13 cellular contexts compared by ENCODE assay signal in the genomic region with DNA sequence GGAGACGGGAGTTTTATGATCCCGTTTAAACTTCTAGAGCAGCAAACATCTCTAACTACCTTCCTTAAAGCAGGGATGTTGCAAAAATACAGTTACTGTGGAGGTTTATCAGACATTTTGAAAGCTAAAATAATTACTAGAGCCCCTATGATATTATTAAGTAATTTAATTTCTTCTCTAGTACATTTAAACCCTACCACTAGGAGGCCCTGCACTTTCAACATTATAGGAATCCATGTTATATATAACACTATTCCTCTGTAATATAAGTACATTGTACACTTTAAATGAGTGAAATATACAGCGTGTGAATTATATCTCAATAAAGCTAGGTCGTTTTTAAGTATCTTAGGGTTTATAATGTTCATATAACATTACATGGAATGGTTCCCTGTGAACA. TPM values are rescaled to one million over a fixed set of nuclear protein-coding genes. Genes with fewer than 3 reads are reported as not detected.
DNase-seq lines count a peak whose midpoint lies in the region; ATAC-seq, FAIRE-seq and TF ChIP-seq lines count a peak whose summit lies in the region.
"Had no signal": no experiment of that assay in that cellular context is flagged by ENCODE, and none has a peak within 500 bp of the region (broad histone marks: within the 10 kb centered on the region; RNA-seq: fewer than 3 reads in every experiment).

No MANE protein-coding gene starts in this region.

- no peak overlapping the region for H3K14ac ChIP-seq in IMR-90 (replicated peaks; ENCODE audit: low read depth, low read length)

- H3K79me2 ChIP-seq in K562 (ENCODE audit: control insufficient read depth, insufficient read depth, low read length), result no peaks in the 10 kb centered on the region

- H3K23ac ChIP-seq in IMR-90 (ENCODE audit: low read depth, low read length), result no peak overlapping the region

- no peak overlapping the region for H4K91ac ChIP-seq in IMR-90 (ENCODE audit: insufficient read depth, low read depth, low read length)

- no peak overlapping the region for H3K18ac ChIP-seq in IMR-90 (ENCODE audit: low read depth, low read length)

- H3K27me3 ChIP-seq in BJ (ENCODE audit: control insufficient read depth, insufficient read depth, low read length) (no peaks in the 10 kb centered on the region), IMR-90 (ENCODE audit: control insufficient read depth, insufficient read depth, low read length) (no peaks in the 10 kb centered on the region), K562 (ENCODE audit: control insufficient read depth in 2 of 2, insufficient read depth in 2 of 2, low read length in 2 of 2) (no peaks in the 10 kb centered on the region), lower lobe of right lung (ENCODE audit: low read depth) (no peaks in the 10 kb centered on the region)

- H3K9me3 ChIP-seq in IMR-90 (ENCODE audit: control insufficient read depth, insufficient read depth, low read length) (no peaks in the 10 kb centered on the region), K562 (replicated peaks; ENCODE audit: control insufficient read depth, insufficient read depth, low read depth, low read length) (no peaks in the 10 kb centered on the region), lower lobe of right lung (no peaks in the 10 kb centered on the region)

- no peak overlapping the region for H4K8ac ChIP-seq in IMR-90 (ENCODE audit: low read depth in 2 of 2, low read length in 2 of 2)

- no TSS peak for BruUV-seq in IMR-90 (replicated peaks; lab: Mats Ljungman, UMichigan)
- BruUV-seq in K562 (replicated peaks; lab: Mats Ljungman, UMichigan), result no TSS peak

- DNase-seq in BJ (ENCODE audit: low read depth), result no peak
- DNase-seq in IMR-90, result peak; percentile 9
- no peak for DNase-seq in K562 (ENCODE audit: extremely low read depth in 1 of 4, low spot score in 3 of 4)
- no peak for DNase-seq in lower lobe of right lung
- DNase-seq in hippocampal formation (lab: John Stamatoyannopoulos, UW), result no peak
- DNase-seq in T-helper 2 cell, result no peak
- no peak for DNase-seq in NOMO-1 treated with dmso at 0.1 percent for 144 hours (lab: John Stamatoyannopoulos, UW; ENCODE audit: unreplicated experiment)
- no peak for DNase-seq in NOMO-1 (lab: John Stamatoyannopoulos, UW; ENCODE audit: unreplicated experiment in 2 of 2)
- DNase-seq: activated naive CD8-positive, alpha-beta T cell treated with anti-CD3 and anti-CD28 coated beads, Interleukin-2, amount 50 U/mL, for 24 hours; immature natural killer cell; NCI-H1105; stimulated activated CD8-positive, alpha-beta memory T cell treated with anti-CD3 and anti-CD28 coated beads, Interleukin-4, amount 100 ng/mL, for 48 hours; T-helper 17 cell had no signal

- H2BK120ac ChIP-seq in IMR-90 (ENCODE audit: low read depth, low read length), result no peak overlapping the region

- H3K9ac ChIP-seq in IMR-90 (ENCODE audit: low read depth, low read length), result no peak overlapping the region
- H3K9ac ChIP-seq in K562 (ENCODE audit: insufficient read depth in 1 of 2, low read depth in 2 of 2, low read length in 2 of 2), result no peak overlapping the region

- WGBS in IMR-90 (ENCODE audit: extremely low coverage in 2 of 2, insufficient read length in 1 of 2), 2 experiments, result no CpG with 5 or more reads among the region's 4 CpGs
- WGBS in K562 (ENCODE audit: insufficient coverage, low coverage, missing lambda C conversion rate), result 70% methylated on average over 4 of the region's 4 CpGs

- H3K4me1 ChIP-seq in IMR-90 (ENCODE audit: control insufficient read depth, insufficient read depth, low read length) (peaks cover 7% of the 10 kb centered on the region), K562 (replicated peaks in 1 of 2; ENCODE audit: control insufficient read depth in 2 of 2, insufficient read depth in 2 of 2, low read length in 2 of 2) (peaks cover 3 to 7% of the 10 kb centered on the region in 2 experiments; a peak in 2 of 5 replicates), lower lobe of right lung (peaks cover 8% of the 10 kb centered on the region)

- H2BK20ac ChIP-seq in IMR-90 (ENCODE audit: low read depth, low read length), result no peak overlapping the region

- no peak overlapping the region for H3K56ac ChIP-seq in IMR-90 (ENCODE audit: extremely low read depth, insufficient read depth, low read length)

- H2BK5ac ChIP-seq in IMR-90 (ENCODE audit: low read depth, low read length, poor library complexity, severe bottlenecking), result no peak overlapping the region

- no peak for TF ChIP-seq EP300 in K562 (IDR thresholded peaks at IDR 0.05; ENCODE audit: low read length)

- H3K27ac ChIP-seq in IMR-90 (ENCODE audit: insufficient read depth, low read length) (no peak overlapping the region), K562 (ENCODE audit: extremely low read depth, low read depth, low read length) (no peak overlapping the region), lower lobe of right lung (no peak overlapping the region)

- CTCF ChIA-PET in BJ (lab: Yijun Ruan, JAX), result interaction anchor here (1.0 kb wide), 1 partner anchor 319 kb away, joined by 5 read pairs; no protein-coding TSS in a partner anchor
- CTCF ChIA-PET in IMR-90 (lab: Yijun Ruan, JAX), result interaction anchor here (0.6 to 1.0 kb wide), 3 partner anchors 10 to 31 kb away, joined by 3 read pairs; no protein-coding TSS in a partner anchor
- CTCF ChIA-PET in K562 (lab: Yijun Ruan, JAX; ENCODE audit: low intra/inter-chr PET ratio), result no interaction called here

- no peak overlapping the region for H4K5ac ChIP-seq in IMR-90 (ENCODE audit: low read depth, low read length)

- H4K20me1 ChIP-seq in IMR-90 (ENCODE audit: insufficient read depth, low read length) (no peaks in the 10 kb centered on the region), K562 (replicated peaks; ENCODE audit: control insufficient read depth, insufficient read depth, low read length) (no peaks in the 10 kb centered on the region)

- H2AK9ac ChIP-seq in IMR-90 (replicated peaks; ENCODE audit: low read depth, low read length, poor library complexity), result no peak overlapping the region

- no peak for FAIRE-seq in K562 (lab: Jason Lieb, UNC)

- H3K9me1 ChIP-seq in IMR-90 (ENCODE audit: insufficient read depth, low read length) (no peaks in the 10 kb centered on the region; the same call in 1 of the 2 replicates), K562 (ENCODE audit: control insufficient read depth, insufficient read depth, low read length) (no peaks in the 10 kb centered on the region)

- dilution Hi-C loops in IMR-90 (cut with HindIII; ENCODE audit: low sequenced_read_pairs, unreplicated experiment), result no loop called here

- ATAC-seq in IMR-90 (ENCODE audit: low read depth) (peak; percentile 60; the same call in 1 of the 2 replicates), K562 (peak; percentile 37; the same call in 1 of the 3 replicates), lower lobe of right lung (no peak)
- ATAC-seq: activated naive CD8-positive, alpha-beta T cell treated with anti-CD3 and anti-CD28 coated beads, Interleukin-2, amount 50 U/mL, for 24 hours; T-helper 17 cell had no signal

- in situ Hi-C loops in IMR-90 (cut with MboI; ENCODE audit: low sequenced_read_pairs) (loop anchor here (25.0 kb wide), 1 partner anchor 748 kb away; no protein-coding TSS in a partner anchor), K562 (cut with MboI) (no loop called here)

- POLR2A ChIA-PET in BJ (lab: Charles Lee) (no interaction called here), IMR-90 (lab: Charles Lee; ENCODE audit: unreplicated experiment) (no interaction called here), K562 (lab: Yijun Ruan, JAX) (interaction anchor here (0.9 to 1.4 kb wide), 2 partner anchors 9 to 180 kb away, joined by 3 to 4 read pairs; no protein-coding TSS in a partner anchor)

- TF ChIP-seq RAD21 in IMR-90 (IDR thresholded peaks at IDR 0.05; ENCODE audit: low read length), result no peak
- TF ChIP-seq RAD21 in K562 (CRISPR knock-in tag; conservative IDR thresholded peaks at IDR 0.05 in 1 of 2, IDR thresholded peaks at IDR 0.05 in 1 of 2), result peak in 1 of 2 experiments; percentile 14; a peak in 2 of 4 replicates

- 0 out of 4 replicates have a peak, but pooled peaks cover 3 to 7% of the 10 kb centered on the region in 2 experiments for H3K79me1 ChIP-seq in IMR-90 (ENCODE audit: low read depth in 1 of 2, low read length in 2 of 2)

- intact Hi-C loops in IMR-90 (cut with micrococcal nuclease) (no loop called here), K562 (cut with micrococcal nuclease) (no loop called here), lower lobe of right lung (cut with DNase I) (no loop called here)

- TF ChIP-seq POLR2A in IMR-90 (IDR thresholded peaks at IDR 0.05; ENCODE audit: low read depth, low read length) (no peak), K562 (conservative IDR thresholded peaks at IDR 0.05) (no peak)

- H3K4me2 ChIP-seq in IMR-90 (ENCODE audit: low read depth, low read length) (no peak overlapping the region), K562 (ENCODE audit: insufficient read depth, low read length) (no peak overlapping the region)

- TF ChIP-seq CTCF in BJ (IDR thresholded peaks at IDR 0.05; ENCODE audit: insufficient read depth, low read depth, low read length) (0 out of 2 replicates have a peak, but pooled peaks have one; percentile 33), IMR-90 (conservative IDR thresholded peaks at IDR 0.05; ENCODE audit: low read depth, low read length) (peak; percentile 42), K562 (IDR thresholded peaks at IDR 0.05 in 2 of 3, conservative IDR thresholded peaks at IDR 0.05 in 1 of 3; ENCODE audit: insufficient read depth in 2 of 3, low read depth in 1 of 3, low read length in 3 of 3) (peak in 1 of 3 experiments; percentile 40; a peak in 4 of 6 replicates), lower lobe of right lung (IDR thresholded peaks at IDR 0.05) (peak; percentile 21)

- H3K36me3 ChIP-seq in BJ (ENCODE audit: control insufficient read depth, insufficient read depth, low read length) (peaks cover 4% of the 10 kb centered on the region; the same call in 1 of the 2 replicates), IMR-90 (ENCODE audit: control insufficient read depth, insufficient read depth, low read length) (peaks cover 9% of the 10 kb centered on the region), K562 (ENCODE audit: control insufficient read depth, insufficient read depth, low read length) (peaks cover 31% of the 10 kb centered on the region), lower lobe of right lung (peaks cover 38% of the 10 kb centered on the region)

- H2BK15ac ChIP-seq in IMR-90 (ENCODE audit: low read depth, low read length), result no peak overlapping the region

- H3K4me3 ChIP-seq in BJ (ENCODE audit: low read depth, low read length) (no peak overlapping the region), IMR-90 (ENCODE audit: insufficient read depth, low read depth, low read length) (no peak overlapping the region), K562 (no peak overlapping the region), lower lobe of right lung (no peak overlapping the region)

- no peak overlapping the region for H2AK5ac ChIP-seq in IMR-90 (ENCODE audit: low read depth, low read length)

- H3K4ac ChIP-seq in IMR-90 (ENCODE audit: low read depth, low read length), result no peak overlapping the region

- H2AFZ ChIP-seq in IMR-90 (replicated peaks; ENCODE audit: low read length, poor library complexity) (no peak overlapping the region), K562 (ENCODE audit: low read depth, low read length) (no peak overlapping the region)

RNA-seq across cellular contexts. Expression of gene SETMAR, which starts 11.5 kb away (rescaled TPM):
- 9.3 and 13.2 TPM in 2 replicates for polyA plus RNA-seq in BJ (2011; rRNA removed)
- polyA minus RNA-seq in BJ (2011; rRNA and poly(A)+ RNA removed), result 7.6 and 9.0 TPM in 2 replicates
- total RNA-seq in IMR-90 (2012; rRNA removed), result 17.8 and 18.1 TPM in 2 replicates
- polyA plus RNA-seq in IMR-90 (2012; rRNA removed), result 11.9 and 12.7 TPM in 2 replicates
- 3.6 and 6.2 TPM in 2 replicates for polyA plus RNA-seq in IMR-90 (2012; cell fraction: cytosol; rRNA removed)
- 5.2 and 30.7 TPM in 2 replicates for polyA plus RNA-seq in IMR-90 (2012; cell fraction: nucleus; rRNA removed; ENCODE audit: low replicate concordance)
- total RNA-seq in K562 (2011; cell fraction: chromatin; rRNA removed; ENCODE audit: low replicate concordance), result 23.2 and 32.3 TPM in 2 replicates
- 22.8 and 27.4 TPM in 2 replicates for total RNA-seq in K562 (2011; cell fraction: nucleolus; rRNA removed)
- total RNA-seq in K562 (2011; cell fraction: nucleoplasm; rRNA removed), result 35.6 and 42.7 TPM in 2 replicates
- 12.4 and 21.7 TPM in 2 replicates for total RNA-seq in K562 (2014; rRNA removed)
- total RNA-seq in K562 (2014; rRNA removed; fragmentation: Illumina TruSeq; extraction: Trizol), result 22.6 and 22.9 TPM in 2 replicates
- total RNA-seq in K562 (2015; rRNA removed; fragmentation: Illumina TruSeq; extraction: Trizol), result 22.5 and 24.7 TPM in 2 replicates
- 17.4 and 18.0 TPM in 2 replicates for total RNA-seq in K562 (2021)
- polyA plus RNA-seq in K562 (2011; rRNA removed), result 16.7 and 22.9 TPM in 2 replicates
- 10.5 and 12.2 TPM in 2 replicates for polyA plus RNA-seq in K562 (2011; cell fraction: cytosol; rRNA removed)
- polyA plus RNA-seq in K562 (2011; cell fraction: nucleus; rRNA removed), result 17.9 and 25.1 TPM in 2 replicates
- polyA plus RNA-seq in K562 (2012), result 14.3 and 17.4 TPM in 2 replicates
- polyA plus RNA-seq in K562 (2014; fragmentation: Illumina TruSeq; extraction: Trizol), result 21.5 and 25.1 TPM in 2 replicates
- polyA plus RNA-seq in K562 (2014; fragmentation: Nextera tagmentation; extraction: Ambion mirVana), result 10 to 100 TPM in 1 of 2 experiments, 1 to 10 TPM in 1; 5.5 to 10.2 TPM
- 17.6 and 18.2 TPM in 2 replicates for polyA plus RNA-seq in K562 (2014; rRNA removed)
- polyA minus RNA-seq in K562 (2011; rRNA and poly(A)+ RNA removed), result 33.2 and 34.4 TPM in 2 replicates
- 5.0 and 9.4 TPM in 2 replicates for polyA minus RNA-seq in K562 (2011; cell fraction: cytosol; rRNA and poly(A)+ RNA removed)
- 28.7 and 31.2 TPM in 2 replicates for polyA minus RNA-seq in K562 (2011; cell fraction: nucleus; rRNA and poly(A)+ RNA removed)
- total RNA-seq in lower lobe of right lung, result 14.1 TPM

Comparison
In these comparisons a context has a peak if more than half of its experiments do, and no peak if none do; other contexts are left out.
1. ATAC-seq: peak in IMR-90 (single experiment) and K562 (single experiment); none in lower lobe of right lung (0 of 2).